ENCODE assay signal across 22 cellular contexts in the genomic region with DNA sequence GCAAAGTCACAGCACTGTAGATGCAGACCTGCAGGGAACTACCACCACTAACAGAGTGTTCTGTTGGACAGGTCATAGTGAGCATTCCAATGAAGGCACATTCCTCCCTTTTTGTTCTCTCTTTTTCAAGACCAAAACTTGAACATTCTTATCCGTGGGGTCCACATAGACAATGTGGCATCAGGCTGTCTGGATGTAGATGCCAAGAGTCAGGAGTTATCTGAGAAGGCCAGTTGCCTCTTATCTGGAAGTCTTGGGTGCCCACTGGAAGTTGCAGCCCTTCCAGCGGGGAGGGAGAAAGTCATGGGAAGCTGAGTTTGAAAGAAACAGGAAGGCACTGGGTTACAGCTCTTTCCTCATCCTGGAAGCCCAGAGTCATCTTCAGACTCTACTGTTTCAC.
DNase-seq lines count a peak whose midpoint lies in the region; ATAC-seq, FAIRE-seq and TF ChIP-seq lines count a peak whose summit lies in the region.
"Had no signal": no experiment of that assay in that cellular context is flagged by ENCODE, and none has a peak within 500 bp of the region (broad histone marks: within the 10 kb centered on the region; RNA-seq: fewer than 3 reads in every experiment).

No MANE protein-coding gene starts in this region.

- H2AFZ ChIP-seq in DND-41 (ENCODE audit: low read depth, low read length) (0 out of 2 replicates have a peak overlapping the region, but pooled peaks have one; percentile 31), H1 (ENCODE audit: low read length) (0 out of 2 replicates have a peak overlapping the region, but pooled peaks have one; percentile 35)

- no peak overlapping the region for H3K4me2 ChIP-seq in DND-41 (ENCODE audit: insufficient read depth, low read length)
- no peak overlapping the region for H3K4me2 ChIP-seq in H1 (ENCODE audit: insufficient read depth in 1 of 2, low read depth in 2 of 2, low read length in 2 of 2)

- no peak overlapping the region for H2BK15ac ChIP-seq in H1 (ENCODE audit: low read length)

- H4K91ac ChIP-seq in H1 (replicated peaks; ENCODE audit: insufficient read length, low read length), result no peak overlapping the region

- 88% methylated on average over 2 of the region's 2 CpGs; no CpG with 5 or more reads in 1 of the 2 experiments for WGBS in H1 (ENCODE audit: extremely low coverage in 1 of 2, insufficient coverage in 1 of 2, insufficient read length in 1 of 2, insufficient replicate concordance in 2 of 2, low coverage in 1 of 2, low lambda C conversion rate in 2 of 2, missing lambda C conversion rate in 1 of 2), 2 experiments

- H4K8ac ChIP-seq in H1 (ENCODE audit: extremely low read depth, insufficient read depth, low read length), result no peak overlapping the region

- no peak overlapping the region for H2BK20ac ChIP-seq in H1 (ENCODE audit: low read length)

- CTCF ChIA-PET in H1 (lab: Charles Lee; ENCODE audit: partially characterized antibody), result interaction anchor here (0.6 to 1.7 kb wide), 15 partner anchors 8 to 657 kb away, joined by 3 to 9 read pairs (median 4); no protein-coding TSS in a partner anchor

- H3K9ac ChIP-seq in DND-41 (ENCODE audit: low read depth, low read length) (no peak overlapping the region), H1 (replicated peaks in 1 of 4; ENCODE audit: extremely low read depth in 1 of 4, low read depth in 3 of 4, low read length in 3 of 4) (no peak overlapping the region)

- POLR2A ChIA-PET in H1 (lab: Charles Lee; ENCODE audit: partially characterized antibody), result no interaction called here

- no peaks in the 10 kb centered on the region for H3K79me1 ChIP-seq in H1 (ENCODE audit: low read depth, low read length)

- H3K18ac ChIP-seq in H1 (ENCODE audit: extremely low read depth, low read length), result no peak overlapping the region

- no peak overlapping the region for H2AK5ac ChIP-seq in H1 (ENCODE audit: low read depth, low read length)

- H3K23ac ChIP-seq in H1 (ENCODE audit: insufficient read length), result no peak overlapping the region

- H4K5ac ChIP-seq in H1 (ENCODE audit: insufficient read length, low read depth, low read length), result no peak overlapping the region

- H3K36me3 ChIP-seq in DND-41 (ENCODE audit: insufficient read depth, low read length) (no peaks in the 10 kb centered on the region), H1 (ENCODE audit: control insufficient read depth in 2 of 4, insufficient read depth in 4 of 4, low read length in 3 of 4) (no peaks in the 10 kb centered on the region), BE2C (no peaks in the 10 kb centered on the region)

- no peak for TF ChIP-seq CTCF in DND-41 (IDR thresholded peaks at IDR 0.05; ENCODE audit: borderline replicate concordance, extremely low read depth, low read length, poor library complexity, severe bottlenecking)
- no peak for TF ChIP-seq CTCF in H1 (IDR thresholded peaks at IDR 0.05; ENCODE audit: control extremely low read depth in 1 of 3, insufficient read depth in 1 of 3, low read depth in 1 of 3, low read length in 3 of 3)
- TF ChIP-seq CTCF in BE2C (IDR thresholded peaks at IDR 0.05; ENCODE audit: low read depth, low read length), result no peak

- DNase-seq in DND-41 (no peak), OCI-M1 (lab: John Stamatoyannopoulos, UW) (peak; percentile 70), H1 (ENCODE audit: low read depth in 1 of 2, low spot score in 2 of 2) (no peak), Kasumi-1 (lab: John Stamatoyannopoulos, UW) (no peak), BE2C (no peak)
- DNase-seq: KG1; MM.1S; NCI-H1417; NCI-H1694; NCI-H2029 treated with DMSO at 0.1 percent for 48 hours; NCI-H446 treated with DMSO at 0.1 percent for 48 hours; NCI-H526; NCI-H82; NK-92 treated with Interleukin-12 subunit alpha and Interleukin-12 subunit beta, amount 100 ng/mL, for 24 hours; SHP77; T-cell had no signal

- H2BK5ac ChIP-seq in H1 (ENCODE audit: low read depth, low read length), result no peak overlapping the region

- H2BK12ac ChIP-seq in H1 (ENCODE audit: low read depth, low read length), result no peak overlapping the region

- no peak for FAIRE-seq in H1 (lab: Jason Lieb, UNC)
- FAIRE-seq: D721Med, HTR-8/SVneo had no signal

- no peaks in the 10 kb centered on the region for H3K27me3 ChIP-seq in DND-41 (ENCODE audit: insufficient read depth, low read length, poor library complexity)
- H3K27me3 ChIP-seq in H1 (replicated peaks in 1 of 4; ENCODE audit: control insufficient read depth in 3 of 4, extremely low read depth in 1 of 4, insufficient read depth in 3 of 4, low read length in 3 of 4), result no peaks in the 10 kb centered on the region
- no peaks in the 10 kb centered on the region for H3K27me3 ChIP-seq in BE2C

- no peak overlapping the region for H3K56ac ChIP-seq in H1 (replicated peaks; ENCODE audit: insufficient read length, low read depth, low read length)

- H3K9me3 ChIP-seq in DND-41 (ENCODE audit: insufficient read depth, low read length, severe bottlenecking), result no peaks in the 10 kb centered on the region
- no peaks in the 10 kb centered on the region; a peak in 1 of 4 replicates for H3K9me3 ChIP-seq in H1 (ENCODE audit: insufficient read depth in 2 of 2, low read depth in 1 of 2, low read length in 1 of 2)
- no peaks in the 10 kb centered on the region for H3K9me3 ChIP-seq in BE2C

- TF ChIP-seq EP300 in H1 (IDR thresholded peaks at IDR 0.05; ENCODE audit: borderline replicate concordance in 1 of 2, low read depth in 2 of 2, low read length in 2 of 2), result no peak

- H2BK120ac ChIP-seq in H1 (replicated peaks; ENCODE audit: low read depth, low read length), result no peak overlapping the region

- no peak overlapping the region for H3K14ac ChIP-seq in H1 (ENCODE audit: insufficient read length)

- no peak overlapping the region for H3K4ac ChIP-seq in H1 (replicated peaks; ENCODE audit: insufficient read length, low read depth, low read length)

- ATAC-seq in DND-41 (ENCODE audit: insufficient read depth, low read depth) (no peak), GM18909 (IDR thresholded peaks at IDR 0.05; ENCODE audit: poor library complexity, unreplicated experiment) (no peak), HG02970 (IDR thresholded peaks at IDR 0.05; ENCODE audit: low FRiP score, unreplicated experiment) (no peak)
- ATAC-seq: Panc1, T-cell had no signal

- peaks cover 3% of the 10 kb centered on the region; the same call in 1 of the 2 replicates for H3K23me2 ChIP-seq in H1 (ENCODE audit: low read depth, low read length)

- TF ChIP-seq RAD21 in H1 (IDR thresholded peaks at IDR 0.05 in 1 of 2, conservative IDR thresholded peaks at IDR 0.05 in 1 of 2; ENCODE audit: low read depth in 2 of 2, low read length in 2 of 2), result no peak

- H3K4me3 ChIP-seq in DND-41 (ENCODE audit: low read depth in 1 of 2, low read length in 2 of 2) (no peak overlapping the region), H1 (ENCODE audit: extremely low read depth in 1 of 4, insufficient read depth in 2 of 4, low read depth in 3 of 4, low read length in 4 of 4) (no peak overlapping the region), BE2C (ENCODE audit: low read depth, low read length) (no peak overlapping the region)

- H4K20me1 ChIP-seq in DND-41 (ENCODE audit: insufficient read depth, low read length) (no peaks in the 10 kb centered on the region), H1 (replicated peaks in 1 of 2; ENCODE audit: control insufficient read depth in 1 of 2, insufficient read depth in 2 of 2, low read length in 2 of 2) (no peaks in the 10 kb centered on the region)

- H3K79me2 ChIP-seq in DND-41 (ENCODE audit: insufficient read depth, low read length), result no peaks in the 10 kb centered on the region
- no peaks in the 10 kb centered on the region for H3K79me2 ChIP-seq in H1 (ENCODE audit: control insufficient read depth in 1 of 2, insufficient read depth in 2 of 2, low read length in 2 of 2)

- TF ChIP-seq POLR2A in H1 (IDR thresholded peaks at IDR 0.05; ENCODE audit: control extremely low read depth in 1 of 2, low read depth in 2 of 2, low read length in 2 of 2), result no peak

- H3K4me1 ChIP-seq in DND-41 (ENCODE audit: insufficient read depth, low read length), result no peaks in the 10 kb centered on the region
- H3K4me1 ChIP-seq in H1 (replicated peaks in 1 of 4; ENCODE audit: control insufficient read depth in 3 of 4, insufficient read depth in 4 of 4, low read length in 3 of 4), result no peaks in the 10 kb centered on the region
- no peaks in the 10 kb centered on the region for H3K4me1 ChIP-seq in BE2C

- H3K27ac ChIP-seq in DND-41 (ENCODE audit: low read length) (no peak overlapping the region), H1 (ENCODE audit: low read depth, low read length) (no peak overlapping the region)
- H3K27ac ChIP-seq: RWPE1 had no signal

TF ChIP-seq in H1, 55 proteins besides CTCF, POLR2A, EP300 and RAD21:
- TF ChIP-seq EZH2 (IDR thresholded peaks at IDR 0.05; ENCODE audit: low read depth, low read length, severe bottlenecking) (no peak), RXRA (IDR thresholded peaks at IDR 0.05; ENCODE audit: insufficient read depth, low read depth, low read length) (no peak), TBP (IDR thresholded peaks at IDR 0.05; ENCODE audit: low read depth, low read length) (no peak), TAF7 (optimal IDR thresholded peaks at IDR 0.05; ENCODE audit: borderline replicate concordance, low read depth, low read length) (no peak), SIRT6 (IDR thresholded peaks at IDR 0.05; ENCODE audit: low read length) (no peak), SIN3A (conservative IDR thresholded peaks at IDR 0.05 in 1 of 2, IDR thresholded peaks at IDR 0.05 in 1 of 2; ENCODE audit: low read depth in 1 of 2, low read length in 2 of 2) (no peak), POU5F1 (IDR thresholded peaks at IDR 0.05; ENCODE audit: low read depth, low read length) (no peak), TCF12 (IDR thresholded peaks at IDR 0.05; ENCODE audit: low read depth, low read length) (no peak)
TF ChIP-seq in H1: peak in this region for 0.
